In the genomic region with DNA sequence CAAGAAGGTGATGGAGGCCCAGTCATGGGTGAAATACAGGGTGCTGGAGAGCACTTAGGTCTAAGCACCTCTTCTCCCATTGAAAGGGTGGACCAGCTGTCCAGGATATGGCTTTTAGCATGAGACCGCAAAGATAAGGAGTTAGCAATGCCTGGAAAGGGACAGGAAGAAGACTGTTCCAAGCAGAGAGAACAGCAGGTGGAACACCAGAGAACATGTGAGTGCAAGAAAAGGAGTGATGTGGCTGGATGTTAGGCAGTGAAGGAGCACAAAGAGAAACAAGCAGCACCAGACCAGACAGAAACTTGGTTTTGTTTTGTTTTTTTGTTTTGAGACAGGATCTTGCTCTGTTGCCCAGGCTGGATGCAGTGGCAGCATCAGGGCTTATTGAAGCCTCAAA, we compare ENCODE assay signal across 1 cellular context.
A peak's percentile ranks its signal among the peaks of the same experiment; 100 is the strongest.
TF ChIP-seq lines count a peak whose summit lies in the region.

No MANE protein-coding gene starts in this region.

TF ChIP-seq in K562, 482 proteins besides CTCF, POLR2A, EP300 and RAD21:
- 0 out of 2 replicates have a peak, but pooled peaks have one; percentile 38 for TF ChIP-seq OTX1 (CRISPR knock-in tag; IDR thresholded peaks at IDR 0.05)
- TF ChIP-seq PRDM10 (IDR thresholded peaks at IDR 0.05; ENCODE audit: partially characterized antibody) = peak; percentile 63
- TF ChIP-seq ZBTB33 (CRISPR knock-in tag; IDR thresholded peaks at IDR 0.05) = no peak
- 0 out of 2 replicates have a peak, but pooled peaks have one; percentile 10 for TF ChIP-seq ZNF121 (CRISPR knock-in tag; conservative IDR thresholded peaks at IDR 0.05)
TF ChIP-seq in K562: peak in this region for 3.
